27 cellular contexts compared by ENCODE assay signal in genomic region chr11:120784566-120785251, GRCh38.
"Had no signal": no experiment of that assay in that cellular context is flagged by ENCODE, and none has a peak within 500 bp of the region (broad histone marks: within the 10 kb centered on the region; RNA-seq: fewer than 3 reads in every experiment).

No MANE protein-coding gene starts in this region.

- DNase-seq: activated CD4-positive, alpha-beta T cell treated with anti-CD3 and anti-CD28 coated beads for 4 hours; activated CD4-positive, alpha-beta T cell treated with anti-CD3 and anti-CD28 coated beads, Interleukin-2, amount 50 U/mL, for 4 hours; activated CD8-positive, alpha-beta memory T cell treated with anti-CD3 and anti-CD28 coated beads for 24 hours; activated effector memory CD4-positive, alpha-beta T cell treated with Interleukin-2 at 50 U/mL for 16 hours; activated naive CD4-positive, alpha-beta T cell treated with anti-CD3 and anti-CD28 coated beads for 36 hours; activated naive CD8-positive, alpha-beta T cell treated with anti-CD3 and anti-CD28 coated beads for 36 hours; aorta; cortex of kidney; foreskin keratinocyte; heart left ventricle; midbrain; naive thymus-derived CD4-positive, alpha-beta T cell; posterior cingulate gyrus; right lobe of liver; stimulated activated CD4-positive, alpha-beta T cell treated with anti-CD3 and anti-CD28 coated beads, Interleukin-4, amount 100 ng/mL, for 24 hours; stimulated activated naive CD8-positive, alpha-beta T cell treated with anti-CD3 and anti-CD28 coated beads, Interleukin-15, amount 100 ng/mL, for 72 hours; substantia nigra; SW 1271; T-helper 9 cell; upper lobe of left lung had no signal

- ATAC-seq: esophagus mucosa; foreskin keratinocyte; heart left ventricle; naive thymus-derived CD4-positive, alpha-beta T cell; right lobe of liver; stimulated activated memory B cell treated with anti-CD40 and anti-IgM and Interleukin-4, amounts not matched to agents 10 μg/mL and 1 μg/mL and 100 μg/mL, for 72 hours; stimulated activated naive CD8-positive, alpha-beta T cell treated with anti-CD3 and anti-CD28 coated beads, Interleukin-15, amount 100 ng/mL, for 72 hours had no signal

- H3K4me1 ChIP-seq: adrenal gland, foreskin keratinocyte, heart left ventricle, right lobe of liver, upper lobe of left lung had no signal

- H3K27ac ChIP-seq: adrenal gland, cardiac muscle cell, foreskin keratinocyte, heart left ventricle, right lobe of liver, skin epidermis, upper lobe of left lung, VCaP had no signal

- FAIRE-seq: TTC549 had no signal

- H3K4me3 ChIP-seq: adrenal gland, cardiac muscle cell, heart left ventricle, right lobe of liver, skin epidermis, upper lobe of left lung had no signal

- H3K9me3 ChIP-seq: adrenal gland, heart left ventricle, right lobe of liver, upper lobe of left lung had no signal

- H3K27me3 ChIP-seq: adrenal gland, foreskin keratinocyte, right lobe of liver, upper lobe of left lung had no signal

- H3K36me3 ChIP-seq: adrenal gland, cardiac muscle cell, heart left ventricle, right lobe of liver, upper lobe of left lung had no signal
